In the genomic region with DNA sequence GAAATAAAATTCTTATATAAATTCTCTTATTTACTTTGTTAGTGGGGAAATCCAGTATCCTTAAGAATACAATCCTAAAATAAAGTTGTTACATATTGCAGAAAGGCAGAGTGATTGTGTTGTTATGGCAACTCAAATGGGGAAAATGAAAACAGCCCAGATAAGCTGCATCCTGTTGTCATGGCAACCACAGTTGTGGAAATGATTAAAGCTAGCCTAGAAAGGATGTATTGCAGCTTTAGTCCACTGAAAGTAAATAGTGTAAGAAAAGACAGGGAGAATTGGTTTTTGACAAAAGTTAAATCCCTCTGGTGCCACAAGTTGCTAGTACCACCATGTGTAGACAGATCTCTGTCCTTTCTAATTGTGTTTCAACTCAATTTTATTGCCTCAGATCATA, we compare ENCODE assay signal across 8 cellular contexts. TPM values are rescaled to one million over a fixed set of nuclear protein-coding genes. Genes with fewer than 3 reads are reported as not detected.
DNase-seq lines count a peak whose midpoint lies in the region; ATAC-seq and TF ChIP-seq lines count a peak whose summit lies in the region.

No MANE protein-coding gene starts in this region.

- no peak overlapping the region for H3K9ac ChIP-seq in DND-41 (ENCODE audit: low read depth, low read length)
- no peak overlapping the region for H3K9ac ChIP-seq in endodermal cell (ENCODE audit: extremely low read depth, low read length, poor library complexity, severe bottlenecking)

- no peak overlapping the region for H2AFZ ChIP-seq in DND-41 (ENCODE audit: low read depth, low read length)

- POLR2A ChIA-PET in A673 (lab: Charles Lee; ENCODE audit: low non-redundant PET) = no interaction called here

- peaks cover 4% of the 10 kb centered on the region for H3K36me3 Mint-ChIP-seq in endodermal cell (ENCODE audit: low read depth)

- DNase-seq in A673 (ENCODE audit: low spot score) = peak; percentile 26
- DNase-seq in DND-41 = peak; percentile 18
- DNase-seq in SJCRH30 = peak; percentile 42 to 59
- DNase-seq in fibroblast of the aortic adventitia (ENCODE audit: low read depth) = peak; percentile 80
- no peak for DNase-seq in putamen (ENCODE audit: low spot score)
- no peak for DNase-seq in endodermal cell

- CTCF ChIA-PET in A673 (lab: Charles Lee) = no interaction called here

- intact Hi-C loops in A673 (cut with micrococcal nuclease; ENCODE audit: unreplicated experiment) = no loop called here

- H3K27ac ChIP-seq in A673 (ENCODE audit: low read depth, low read length, poor library complexity, severe bottlenecking) (no peak overlapping the region), DND-41 (ENCODE audit: low read length) (no peak overlapping the region), SJCRH30 (no peak overlapping the region), endodermal cell (ENCODE audit: low read depth, low read length) (no peak overlapping the region)

- H3K4me1 ChIP-seq in A673 (ENCODE audit: insufficient read depth, low read length, poor library complexity, severe bottlenecking) (no peaks in the 10 kb centered on the region), DND-41 (ENCODE audit: insufficient read depth, low read length) (no peaks in the 10 kb centered on the region), SJCRH30 (peaks cover 7% of the 10 kb centered on the region), endodermal cell (ENCODE audit: control insufficient read depth, insufficient read depth, low read length) (peaks cover 9% of the 10 kb centered on the region)

- TF ChIP-seq CTCF in A673 (conservative IDR thresholded peaks at IDR 0.05; ENCODE audit: low read depth, low read length) (no peak), DND-41 (IDR thresholded peaks at IDR 0.05; ENCODE audit: borderline replicate concordance, extremely low read depth, low read length, poor library complexity, severe bottlenecking) (no peak), fibroblast of the aortic adventitia (IDR thresholded peaks at IDR 0.05; ENCODE audit: insufficient read depth, low read length) (no peak), endodermal cell (conservative IDR thresholded peaks at IDR 0.05) (no peak)

- ATAC-seq in DND-41 (ENCODE audit: insufficient read depth, low read depth) (0 out of 3 replicates have a peak, but pooled peaks have one; percentile 50), HG03442 (IDR thresholded peaks at IDR 0.05; ENCODE audit: unreplicated experiment) (no peak), HG03108 (IDR thresholded peaks at IDR 0.05; ENCODE audit: unreplicated experiment) (no peak)

- no peak overlapping the region for H3K4me3 Mint-ChIP-seq in endodermal cell

- no peak overlapping the region for H3K4me3 ChIP-seq in A673 (ENCODE audit: low read depth, low read length, poor library complexity, severe bottlenecking)
- no peak overlapping the region for H3K4me3 ChIP-seq in DND-41 (ENCODE audit: low read depth in 1 of 2, low read length in 2 of 2)
- H3K4me3 ChIP-seq in SJCRH30 = no peak overlapping the region
- H3K4me3 ChIP-seq in fibroblast of the aortic adventitia (ENCODE audit: low read depth, low read length) = no peak overlapping the region
- no peak overlapping the region for H3K4me3 ChIP-seq in endodermal cell (ENCODE audit: low read length)

- peaks cover 25% of the 10 kb centered on the region for H3K4me1 Mint-ChIP-seq in endodermal cell

- no peak overlapping the region for H3K27ac Mint-ChIP-seq in endodermal cell

- BruUV-seq in A673 (replicated peaks; lab: Mats Ljungman, UMichigan) = no TSS peak

- H4K20me1 ChIP-seq in DND-41 (ENCODE audit: insufficient read depth, low read length) = peaks cover 18% of the 10 kb centered on the region; the same call in 1 of the 2 replicates

- H3K27me3 ChIP-seq in A673 (replicated peaks; ENCODE audit: insufficient read depth, low read depth, low read length, poor library complexity) = no peaks in the 10 kb centered on the region
- H3K27me3 ChIP-seq in DND-41 (ENCODE audit: insufficient read depth, low read length, poor library complexity) = no peaks in the 10 kb centered on the region
- no peaks in the 10 kb centered on the region for H3K27me3 ChIP-seq in SJCRH30
- H3K27me3 ChIP-seq in endodermal cell (ENCODE audit: control insufficient read depth, insufficient read depth, low read length, poor library complexity, severe bottlenecking) = no peaks in the 10 kb centered on the region

- H3K36me3 ChIP-seq in A673 (ENCODE audit: insufficient read depth, low read length, poor library complexity, severe bottlenecking) (no peaks in the 10 kb centered on the region), DND-41 (ENCODE audit: insufficient read depth, low read length) (no peaks in the 10 kb centered on the region), SJCRH30 (no peaks in the 10 kb centered on the region; the same call in 1 of the 2 replicates), endodermal cell (ENCODE audit: control insufficient read depth, insufficient read depth, low read length) (no peaks in the 10 kb centered on the region)

- peaks cover 25% of the 10 kb centered on the region; the same call in 1 of the 2 replicates for H3K79me2 ChIP-seq in DND-41 (ENCODE audit: insufficient read depth, low read length)

- H3K27me3 Mint-ChIP-seq in endodermal cell (ENCODE audit: insufficient read depth) = no peaks in the 10 kb centered on the region

- no peaks in the 10 kb centered on the region for H3K9me3 Mint-ChIP-seq in endodermal cell

- H3K4me2 ChIP-seq in DND-41 (ENCODE audit: insufficient read depth, low read length) = no peak overlapping the region

- H3K9me3 ChIP-seq in A673 (ENCODE audit: low read depth, low read length, poor library complexity, severe bottlenecking) (no peaks in the 10 kb centered on the region), DND-41 (ENCODE audit: insufficient read depth, low read length, severe bottlenecking) (no peaks in the 10 kb centered on the region), SJCRH30 (replicated peaks) (no peaks in the 10 kb centered on the region), endodermal cell (ENCODE audit: control insufficient read depth, low read length) (no peaks in the 10 kb centered on the region)

RNA-seq across cellular contexts. Expression of a gene that starts 43.2 kb away (rescaled TPM):
- total RNA-seq in A673 (2021) = 22.6 and 23.6 TPM in 2 replicates
- 42.5 and 45.4 TPM in 2 replicates for total RNA-seq in SJCRH30 (2014; rRNA removed; shearing (Covaris generic))
- total RNA-seq in fibroblast of the aortic adventitia (ENCODE audit: low replicate concordance) = 12.6 and 17.2 TPM in 2 replicates
- 10 to 100 TPM; 30.1 to 38.2 TPM for total RNA-seq in endodermal cell
- polyA plus RNA-seq in endodermal cell (2013, experiment 1 of 2) = 16.1 TPM
- polyA plus RNA-seq in endodermal cell (2013, experiment 2 of 2) = 16.0 TPM

Comparison
In these comparisons a context has a peak if more than half of its experiments do, and no peak if none do; other contexts are left out.
1. DNase-seq: peak in A673 (single experiment), DND-41 (single experiment), SJCRH30 (2 of 2) and fibroblast of the aortic adventitia (single experiment); none in putamen (single experiment) and endodermal cell (single experiment).